Comparison of ENCODE assay signal across 8 cellular contexts in the genomic region with DNA sequence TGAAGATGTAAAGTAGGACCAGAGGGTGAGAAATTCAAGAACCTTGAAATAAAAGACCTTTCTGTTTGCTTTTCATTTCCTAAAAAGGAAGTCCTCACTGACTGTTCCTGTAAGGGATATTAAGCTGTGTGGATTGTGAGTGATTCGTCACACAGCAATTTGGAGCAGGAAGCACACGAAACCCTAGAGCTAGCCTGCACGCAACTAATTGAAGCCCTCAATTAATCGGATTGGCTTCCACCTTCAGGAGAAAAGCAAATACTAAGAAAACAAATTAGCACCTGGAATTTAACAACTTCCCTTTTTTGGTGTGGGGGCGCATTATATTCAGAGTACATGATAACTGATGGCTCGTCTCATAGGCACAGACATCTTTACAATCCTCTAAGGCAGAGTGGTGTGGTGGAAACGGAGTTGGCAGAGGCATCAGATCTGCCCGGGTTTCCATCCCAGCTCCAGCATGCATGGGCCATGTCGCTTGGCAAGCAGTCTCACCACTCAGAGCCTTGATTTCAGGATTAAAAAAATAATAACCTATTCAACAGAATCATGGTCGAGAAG.
DNase-seq lines count a peak whose midpoint lies in the region; TF ChIP-seq lines count a peak whose summit lies in the region.

No MANE protein-coding gene starts in this region.

- peak overlapping the region; percentile 75 for H3K4me2 ChIP-seq in osteoblast (ENCODE audit: insufficient read depth, low read length)

- no peak for TF ChIP-seq POLR2A in ovary (IDR thresholded peaks at IDR 0.05)

- intact Hi-C loops in ovary (cut with DNase I): loop anchor here (5.0 to 10.0 kb wide), 5 partner anchors 125 to 677 kb away; no protein-coding TSS in a partner anchor

- H3K27me3 ChIP-seq in osteoblast (ENCODE audit: insufficient read depth, low read length) (no peaks in the 10 kb centered on the region), WERI-Rb-1 (ENCODE audit: insufficient read depth, low read depth, severe bottlenecking) (no peaks in the 10 kb centered on the region), ovary (no peaks in the 10 kb centered on the region)

- H3K36me3 ChIP-seq in osteoblast (ENCODE audit: insufficient read depth, low read length): no peaks in the 10 kb centered on the region
- no peaks in the 10 kb centered on the region for H3K36me3 ChIP-seq in WERI-Rb-1
- no peaks in the 10 kb centered on the region for H3K36me3 ChIP-seq in ovary

- peaks cover 42% of the 10 kb centered on the region for H3K4me1 ChIP-seq in osteoblast (ENCODE audit: insufficient read depth, low read length)
- H3K4me1 ChIP-seq in ovary (ENCODE audit: insufficient read depth): no peaks in the 10 kb centered on the region

- peak overlapping the region; percentile 6 for H2AFZ ChIP-seq in osteoblast (ENCODE audit: low read length)

- no peak for TF ChIP-seq EP300 in ovary (IDR thresholded peaks at IDR 0.05)

- no peaks in the 10 kb centered on the region for H4K20me1 ChIP-seq in osteoblast (ENCODE audit: insufficient read depth, low read length)

- WGBS in ovary, 3 donors: 54 to 67% (median 66%) methylated on average over 10 of the region's 10 CpGs

- no peaks in the 10 kb centered on the region for H3K79me2 ChIP-seq in osteoblast (ENCODE audit: insufficient read depth, low read length)

- H3K9me3 ChIP-seq in osteoblast (ENCODE audit: low read depth, low read length) (no peaks in the 10 kb centered on the region), WERI-Rb-1 (ENCODE audit: severe bottlenecking) (no peaks in the 10 kb centered on the region), ovary (no peaks in the 10 kb centered on the region)

- peak; percentile 82 for DNase-seq in ELR (ENCODE audit: low read depth)
- peak; percentile 8 for DNase-seq in NCI-H146 (lab: John Stamatoyannopoulos, UW)
- DNase-seq in dermis blood vessel endothelial cell: peak; percentile 83
- DNase-seq in osteoblast (ENCODE audit: insufficient read length, low spot score, missing footprints): peak; percentile 93
- DNase-seq in stimulated activated CD4-positive, alpha-beta T cell treated with anti-CD3 and anti-CD28 coated beads, Interleukin-12 subunit alpha, Interleukin-12 subunit beta, amount 100 ng/mL, for 4 hours: no peak
- no peak for DNase-seq in NCI-H510A treated with DMSO at 0.1 percent for 48 hours (lab: John Stamatoyannopoulos, UW)
- DNase-seq in WERI-Rb-1: no peak
- DNase-seq in ovary: no peak

- H3K27ac ChIP-seq in osteoblast (ENCODE audit: low read depth, low read length): peak overlapping the region; percentile 97
- H3K27ac ChIP-seq in WERI-Rb-1: no peak overlapping the region
- H3K27ac ChIP-seq in ovary: no peak overlapping the region

- H3K4me3 ChIP-seq in osteoblast (ENCODE audit: insufficient read depth, low read length): peak overlapping the region; percentile 47
- no peak overlapping the region for H3K4me3 ChIP-seq in WERI-Rb-1 (ENCODE audit: low read depth, low read length)
- no peak overlapping the region for H3K4me3 ChIP-seq in ovary

- TF ChIP-seq CTCF in osteoblast (IDR thresholded peaks at IDR 0.05; ENCODE audit: extremely low read depth, low read depth, low read length) (no peak), WERI-Rb-1 (IDR thresholded peaks at IDR 0.05; ENCODE audit: low read depth, low read length) (no peak), ovary (IDR thresholded peaks at IDR 0.05) (no peak)

Comparison
In these comparisons a context has a peak if more than half of its experiments do, and no peak if none do; other contexts are left out.
1. DNase-seq: peak in ELR (single experiment), NCI-H146 (single experiment), dermis blood vessel endothelial cell (single experiment) and osteoblast (single experiment); none in stimulated activated CD4-positive, alpha-beta T cell treated with anti-CD3 and anti-CD28 coated beads, Interleukin-12 subunit alpha, Interleukin-12 subunit beta, amount 100 ng/mL, for 4 hours (single experiment), NCI-H510A treated with DMSO at 0.1 percent for 48 hours (single experiment), WERI-Rb-1 (single experiment) and ovary (0 of 5).